Comparison of ENCODE assay signal across 15 cellular contexts in genomic region chr16:90048347-90048722, GRCh38. TPM values are rescaled to one million over a fixed set of nuclear protein-coding genes. Genes with fewer than 3 reads are reported as not detected.
DNase-seq lines count a peak whose midpoint lies in the region; ATAC-seq, FAIRE-seq and TF ChIP-seq lines count a peak whose summit lies in the region.
"Had no signal": no experiment of that assay in that cellular context is flagged by ENCODE, and none has a peak within 500 bp of the region (broad histone marks: within the 10 kb centered on the region; RNA-seq: fewer than 3 reads in every experiment).

No MANE protein-coding gene starts in this region.

- H3K4me3 ChIP-seq in A549: no peak overlapping the region

- 0 out of 3 replicates have a peak, but pooled peaks cover 4% of the 10 kb centered on the region for H3K9me3 ChIP-seq in A549
- H3K9me3 ChIP-seq: SK-N-SH had no signal

- DNase-seq in A549 (ENCODE audit: low read depth in 1 of 2, low spot score in 1 of 2) (no peak), GM13976 (ENCODE audit: low spot score) (peak; percentile 19), naive B cell (no peak), hepatic stellate cell (ENCODE audit: low spot score) (no peak), GM19238 (ENCODE audit: insufficient read length, low spot score) (no peak)
- DNase-seq in central memory CD4-positive, alpha-beta T cell: peak; percentile 5
- no peak for DNase-seq in activated CD4-positive, CD25-positive, alpha-beta regulatory T cell (lab: John Stamatoyannopoulos, UW)
- DNase-seq: activated naive CD4-positive, alpha-beta T cell treated with anti-CD3 and anti-CD28 coated beads, Interleukin-2, amount 50 U/mL, for 16 hours; HFFc6; left ventricle myocardium inferior; NCI-H146; NCI-H510A treated with DMSO at 0.1 percent for 48 hours had no signal

- POLR2A ChIA-PET in A549 (lab: Yijun Ruan, JAX): no interaction called here

- in situ Hi-C loops in GM13976 (cut with MboI; ENCODE audit: low sequenced_read_pairs, unreplicated experiment): no loop called here

- peak overlapping the region in 3 of 6 donors; percentile 60 to 94 (median 83) for H3K27ac Mint-ChIP-seq in naive B cell
- H3K27ac Mint-ChIP-seq: HFFc6 had no signal

- no peak for FAIRE-seq in A549 (lab: Jason Lieb, UNC)

- H3K4me1 Mint-ChIP-seq in naive B cell: peaks cover 5 to 7% (median 7%) of the 10 kb centered on the region in 3 donors

- no peak for ATAC-seq in A549
- ATAC-seq in naive B cell (ENCODE audit: low read depth in 2 of 2): no peak
- no peak for ATAC-seq in GM19035 (IDR thresholded peaks at IDR 0.05; ENCODE audit: unreplicated experiment)

- no peak overlapping the region for H3K27ac ChIP-seq in A549
- H3K27ac ChIP-seq: left ventricle myocardium inferior had no signal

- TF ChIP-seq EP300 in A549 (IDR thresholded peaks at IDR 0.05): no peak

- H3K4me1 ChIP-seq in A549: peaks cover 26% of the 10 kb centered on the region

- CTCF ChIA-PET in A549 (lab: Yijun Ruan, JAX): interaction anchor here (1.2 to 1.4 kb wide), 2 partner anchors 16 to 27 kb away, joined by 3 to 6 read pairs; no protein-coding TSS in a partner anchor

- no peak for TF ChIP-seq POLR2A in A549 (IDR thresholded peaks at IDR 0.05; ENCODE audit: low read length)

- peaks cover 3 to 9% (median 5%) of the 10 kb centered on the region in 7 donors for H3K9me3 Mint-ChIP-seq in naive B cell

- TF ChIP-seq CTCF in A549 (IDR thresholded peaks at IDR 0.05) (no peak), GM13976 (IDR thresholded peaks at IDR 0.05; ENCODE audit: borderline replicate concordance, control extremely low read depth, extremely low read depth, insufficient read depth, missing control alignments) (no peak)

- peaks cover 4 to 6% of the 10 kb centered on the region in 2 donors for H3K36me3 Mint-ChIP-seq in naive B cell

- H3K4me3 Mint-ChIP-seq in naive B cell: peak overlapping the region in 7 of 8 donors; percentile 24 to 72 (median 56)
- H3K4me3 Mint-ChIP-seq: HFFc6 had no signal

- WGBS in A549 (ENCODE audit: missing lambda C conversion rate): 65% methylated on average over 12 of the region's 12 CpGs

- 0 out of 3 replicates have a peak overlapping the region, but pooled peaks have one; percentile 100 for H3K4me2 ChIP-seq in A549
- H3K4me2 ChIP-seq: SK-N-SH had no signal

- TF ChIP-seq RAD21 in A549 (conservative IDR thresholded peaks at IDR 0.05 in 1 of 2, IDR thresholded peaks at IDR 0.05 in 1 of 2): no peak

- peaks cover 13 to 39% (median 20%) of the 10 kb centered on the region in 3 donors for H3K27me3 Mint-ChIP-seq in naive B cell

TF ChIP-seq in A549, 52 proteins besides CTCF, POLR2A, EP300 and RAD21:
- no peak for TF ChIP-seq EHF (CRISPR knock-in tag; IDR thresholded peaks at IDR 0.05)
- no peak for TF ChIP-seq EHMT2 (IDR thresholded peaks at IDR 0.05; ENCODE audit: low read depth)
- no peak for TF ChIP-seq JUNB (IDR thresholded peaks at IDR 0.05)
- no peak for TF ChIP-seq CHD2 (IDR thresholded peaks at IDR 0.05; ENCODE audit: low read length, partially characterized antibody)
- TF ChIP-seq USF2 (IDR thresholded peaks at IDR 0.05): no peak
- no peak for TF ChIP-seq CHD4 (IDR thresholded peaks at IDR 0.05; ENCODE audit: borderline replicate concordance)
- TF ChIP-seq BCL3 (IDR thresholded peaks at IDR 0.05): no peak
- TF ChIP-seq HOXB13 (CRISPR knock-in tag; IDR thresholded peaks at IDR 0.05; ENCODE audit: low read depth): no peak
- TF ChIP-seq ELK1 (IDR thresholded peaks at IDR 0.05; ENCODE audit: low read depth, low read length): no peak
- no peak for TF ChIP-seq MYC (IDR thresholded peaks at IDR 0.05; ENCODE audit: borderline replicate concordance, low read length)
- TF ChIP-seq NFE2L2 (conservative IDR thresholded peaks at IDR 0.05; ENCODE audit: low read length): no peak
- TF ChIP-seq FOSB (CRISPR knock-in tag; IDR thresholded peaks at IDR 0.05): no peak
- no peak for TF ChIP-seq PBX3 (IDR thresholded peaks at IDR 0.05)
- TF ChIP-seq SREBF2 (IDR thresholded peaks at IDR 0.05): no peak

RNA-seq across cellular contexts. Expression of gene PRDM7, which starts 28.8 kb away (rescaled TPM):
- polyA plus RNA-seq in A549 (2011; rRNA removed) (not detected in 2 replicates), A549 (2017; fragmentation: RNase III; extraction: RNeasy Plus Mini Kit Qiagen cat#74134 plus additional on column Dnase treatment) (not detected in 3 replicates), naive B cell (ENCODE audit: low read depth in 6 of 6) (not detected)
- polyA plus RNA-seq in A549 (2012; cell fraction: cytosol; rRNA removed): not detected in 2 replicates
- polyA plus RNA-seq in A549 (2012; cell fraction: nucleus; rRNA removed): not detected in 2 replicates
- not detected in 2 replicates for polyA minus RNA-seq in A549 (2011; rRNA and poly(A)+ RNA removed)
- polyA plus RNA-seq: AG04450, SK-N-SH had no signal

RNA-seq across cellular contexts. Expression of gene DBNDD1, which starts 29.1 kb away (rescaled TPM):
- polyA plus RNA-seq in A549 (2011; rRNA removed) (23.0 and 24.2 TPM in 2 replicates), A549 (2017; fragmentation: RNase III; extraction: RNeasy Plus Mini Kit Qiagen cat#74134 plus additional on column Dnase treatment) (39.9 to 44.7 TPM (median 43.8 TPM) in 3 replicates), naive B cell (ENCODE audit: low read depth in 6 of 6) (100 to 1,000 TPM in 2 of 6 donors, 10 to 100 TPM in 4; 48.9 to 149 (median 68.5) TPM)
- polyA plus RNA-seq in A549 (2012; cell fraction: cytosol; rRNA removed): 42.2 and 63.0 TPM in 2 replicates
- polyA plus RNA-seq in A549 (2012; cell fraction: nucleus; rRNA removed): 31.6 and 38.3 TPM in 2 replicates
- polyA minus RNA-seq in A549 (2011; rRNA and poly(A)+ RNA removed): 19.8 and 20.2 TPM in 2 replicates

Comparison
In these comparisons a context has a peak if more than half of its experiments do, and no peak if none do; other contexts are left out.
1. DNase-seq: peak in GM13976 (single experiment) and central memory CD4-positive, alpha-beta T cell (single experiment); none in A549 (0 of 2), naive B cell (single experiment), activated CD4-positive, CD25-positive, alpha-beta regulatory T cell (0 of 4), hepatic stellate cell (single experiment) and GM19238 (single experiment).